8 cellular contexts compared by ENCODE assay signal in the genomic region with DNA sequence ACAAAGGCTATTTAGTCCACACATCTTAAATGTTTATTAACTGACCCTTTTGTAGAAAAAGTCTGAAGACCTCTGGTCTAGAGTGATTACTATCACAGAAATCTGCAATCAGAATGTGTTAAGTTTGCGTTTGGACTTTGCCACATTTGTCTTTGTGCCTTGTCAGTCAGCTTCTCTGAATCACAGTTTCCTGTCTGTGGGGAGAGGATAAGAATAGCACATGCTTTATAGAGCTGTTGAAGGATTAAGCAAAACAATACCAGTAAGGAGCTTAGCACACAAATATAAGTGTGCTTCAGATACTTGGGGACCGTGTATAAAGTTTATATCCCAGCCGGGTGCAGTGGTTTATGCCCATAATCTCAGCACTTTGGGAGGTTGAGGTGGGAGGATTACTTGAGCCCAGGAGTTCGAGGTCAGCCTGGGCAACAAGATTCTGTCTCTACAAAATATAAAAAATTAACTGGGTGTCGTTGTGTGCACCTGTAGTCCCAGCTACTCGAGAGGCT.
A peak's percentile ranks its signal among the peaks of the same experiment; 100 is the strongest.
DNase-seq lines count a peak whose midpoint lies in the region; ATAC-seq and TF ChIP-seq lines count a peak whose summit lies in the region.

No MANE protein-coding gene starts in this region.

- POLR2A ChIA-PET in MCF 10A (lab: Yijun Ruan, JAX) = interaction anchor here (0.7 kb wide), 1 partner anchor 13 kb away, joined by 3 read pairs; no protein-coding TSS in a partner anchor

- no peaks in the 10 kb centered on the region for H3K9me3 ChIP-seq in breast epithelium

- H3K4me1 Mint-ChIP-seq in MCF 10A (ENCODE audit: insufficient read depth, unreplicated experiment) = peaks cover 13% of the 10 kb centered on the region
- H3K4me1 Mint-ChIP-seq in memory B cell = peaks cover 16% of the 10 kb centered on the region

- H3K27me3 Mint-ChIP-seq in MCF 10A (ENCODE audit: insufficient read depth, unreplicated experiment) (no peaks in the 10 kb centered on the region), memory B cell (no peaks in the 10 kb centered on the region)

- TF ChIP-seq CTCF in MCF 10A (IDR thresholded peaks at IDR 0.05; ENCODE audit: unreplicated experiment) = no peak
- no peak for TF ChIP-seq CTCF in breast epithelium (IDR thresholded peaks at IDR 0.05)

- intact Hi-C loops in MCF 10A (cut with micrococcal nuclease) = no loop called here
- intact Hi-C loops in breast epithelium (cut with DNase I; ENCODE audit: low total_unique reads) = no loop called here

- no peaks in the 10 kb centered on the region for H3K36me3 ChIP-seq in breast epithelium

- no peaks in the 10 kb centered on the region for H3K4me1 ChIP-seq in breast epithelium

- ATAC-seq in HG02571 (IDR thresholded peaks at IDR 0.05; ENCODE audit: unreplicated experiment) = peak; percentile 64
- peak; percentile 80 for ATAC-seq in memory B cell (ENCODE audit: low read depth)
- ATAC-seq in HG02973 (IDR thresholded peaks at IDR 0.05; ENCODE audit: unreplicated experiment) = no peak

- no TSS peak for BruUV-seq in MCF 10A (replicated peaks; lab: Mats Ljungman, UMichigan)

- no peak overlapping the region for H3K4me3 Mint-ChIP-seq in MCF 10A (ENCODE audit: unreplicated experiment)
- H3K4me3 Mint-ChIP-seq in memory B cell = peak overlapping the region; percentile 83

- TF ChIP-seq POLR2A in breast epithelium (IDR thresholded peaks at IDR 0.05) = no peak

- peak overlapping the region; percentile 69 for H3K27ac Mint-ChIP-seq in MCF 10A (ENCODE audit: low read depth, unreplicated experiment)
- H3K27ac Mint-ChIP-seq in memory B cell = peak overlapping the region; percentile 19

- CTCF ChIA-PET in MCF 10A (lab: Yijun Ruan, JAX) = interaction anchor here (0.6 kb wide), 2 partner anchors 11 to 65 kb away, joined by 3 read pairs; no protein-coding TSS in a partner anchor

- peak; percentile 81 for DNase-seq in MCF 10A (ENCODE audit: unreplicated experiment)
- DNase-seq in breast epithelium (ENCODE audit: low spot score in 2 of 2) = no peak
- peak; percentile 86 for DNase-seq in MV-4-11 (lab: John Stamatoyannopoulos, UW)
- peak; percentile 55 for DNase-seq in astrocyte of the hippocampus (ENCODE audit: low read depth, low spot score)
- peak in 1 of 2 donors; percentile 9 for DNase-seq in memory B cell (ENCODE audit: low spot score in 2 of 2)
- no peak for DNase-seq in NCI-H1105 treated with DMSO at 0.1 percent for 48 hours (lab: John Stamatoyannopoulos, UW)

- no peak overlapping the region for H3K4me3 ChIP-seq in breast epithelium

- H3K9me3 Mint-ChIP-seq in MCF 10A (ENCODE audit: unreplicated experiment) = no peaks in the 10 kb centered on the region
- peaks cover 4% of the 10 kb centered on the region for H3K9me3 Mint-ChIP-seq in memory B cell

- H3K27me3 ChIP-seq in breast epithelium = no peaks in the 10 kb centered on the region

- H3K36me3 Mint-ChIP-seq in MCF 10A (ENCODE audit: insufficient read depth, unreplicated experiment) (no peaks in the 10 kb centered on the region), memory B cell (no peaks in the 10 kb centered on the region)

- H3K27ac ChIP-seq in breast epithelium = peak overlapping the region in 1 of 2 donors; percentile 13

Comparison
In these comparisons a context has a peak if more than half of its experiments do, and no peak if none do; other contexts are left out.
1. DNase-seq: peak in MCF 10A (single experiment), MV-4-11 (single experiment) and astrocyte of the hippocampus (single experiment); none in breast epithelium (0 of 2) and NCI-H1105 treated with DMSO at 0.1 percent for 48 hours (single experiment).